Comparison of ENCODE assay signal across 17 cellular contexts in genomic region chr13:77543711-77544110, GRCh38. TPM values are rescaled to one million over a fixed set of nuclear protein-coding genes. Genes with fewer than 3 reads are reported as not detected.
DNase-seq lines count a peak whose midpoint lies in the region; ATAC-seq, FAIRE-seq and TF ChIP-seq lines count a peak whose summit lies in the region.
"Had no signal": no experiment of that assay in that cellular context is flagged by ENCODE, and none has a peak within 500 bp of the region (broad histone marks: within the 10 kb centered on the region; RNA-seq: fewer than 3 reads in every experiment).

No MANE protein-coding gene starts in this region.

- WGBS in A549 (ENCODE audit: missing lambda C conversion rate) = 72% methylated on average over 8 of the region's 8 CpGs
- 50% methylated on average over 8 of the region's 8 CpGs for WGBS in right lobe of liver (ENCODE audit: insufficient coverage, low coverage, low lambda C conversion rate, missing lambda C conversion rate)

- H3K27ac ChIP-seq in A549 (no peak overlapping the region), PC-9 (0 out of 2 replicates have a peak overlapping the region, but pooled peaks have one; percentile 3), substantia nigra (ENCODE audit: low read depth, low read length, poor library complexity, severe bottlenecking) (no peak overlapping the region), right lobe of liver (no peak overlapping the region), coronary artery (no peak overlapping the region)
- H3K27ac ChIP-seq: 22Rv1; BLaER1 treated with 17β-estradiol and CSF1 and Interleukin-3, amounts not matched to agents 10 nM and 100 nM; HL-60 had no signal

- H3K27me3 ChIP-seq in PC-9 (ENCODE audit: insufficient read depth, low read depth) (no peaks in the 10 kb centered on the region), bronchial epithelial cell (ENCODE audit: control insufficient read depth, insufficient read depth, low read length) (no peaks in the 10 kb centered on the region), right lobe of liver (no peaks in the 10 kb centered on the region)
- H3K27me3 ChIP-seq: BLaER1 treated with 17β-estradiol and CSF1 and Interleukin-3, amounts not matched to agents 10 nM and 100 nM had no signal

- H3K36me3 Mint-ChIP-seq in nephron (ENCODE audit: low read depth) = no peaks in the 10 kb centered on the region
- H3K36me3 Mint-ChIP-seq: CD4-positive, CD25-positive, alpha-beta regulatory T cell had no signal

- H3K27ac Mint-ChIP-seq in nephron = peak overlapping the region in 2 of 3 experiments; percentile 79 to 84

- peaks cover 27% of the 10 kb centered on the region for H3K79me2 ChIP-seq in PC-9 (ENCODE audit: low read depth)

- no peaks in the 10 kb centered on the region for H3K9me3 Mint-ChIP-seq in nephron

- H3K9me2 ChIP-seq in PC-9 (ENCODE audit: insufficient read depth) = no peaks in the 10 kb centered on the region

- DNase-seq in A549 (ENCODE audit: low read depth in 1 of 2, low spot score in 1 of 2) (no peak), PC-9 (no peak), bronchial epithelial cell (ENCODE audit: low read depth) (peak; percentile 33), amniotic stem cell (lab: John Stamatoyannopoulos, UW) (no peak), substantia nigra (lab: John Stamatoyannopoulos, UW) (no peak), right lobe of liver (no peak), coronary artery (ENCODE audit: low spot score) (no peak)
- DNase-seq: AML-193; CD4-positive, CD25-positive, alpha-beta regulatory T cell; DMS53; GF-D8 had no signal

- H3K4me1 Mint-ChIP-seq in nephron = peaks cover 40% of the 10 kb centered on the region
- H3K4me1 Mint-ChIP-seq: CD4-positive, CD25-positive, alpha-beta regulatory T cell had no signal

- ATAC-seq in A549 (no peak), right lobe of liver (no peak)
- ATAC-seq: HCT116 had no signal

- peaks cover 6% of the 10 kb centered on the region; the same call in 1 of the 3 replicates for H3K4me1 ChIP-seq in A549
- peaks cover 14% of the 10 kb centered on the region for H3K4me1 ChIP-seq in PC-9 (replicated peaks; ENCODE audit: insufficient read depth)
- no peaks in the 10 kb centered on the region for H3K4me1 ChIP-seq in right lobe of liver

- no peak for TF ChIP-seq RAD21 in A549 (conservative IDR thresholded peaks at IDR 0.05 in 1 of 2, IDR thresholded peaks at IDR 0.05 in 1 of 2)

- H3K4me2 ChIP-seq in A549 = 0 out of 3 replicates have a peak overlapping the region, but pooled peaks have one; percentile 34
- H3K4me2 ChIP-seq in PC-9 = no peak overlapping the region

- no TSS peak for BruUV-seq in PC-9 (replicated peaks; lab: Mats Ljungman, UMichigan)

- no peak overlapping the region for H2AFZ ChIP-seq in PC-9

- H3K36me3 ChIP-seq in PC-9 (ENCODE audit: low read depth) = peaks cover 4% of the 10 kb centered on the region; the same call in 1 of the 2 replicates
- no peaks in the 10 kb centered on the region for H3K36me3 ChIP-seq in bronchial epithelial cell (ENCODE audit: control insufficient read depth, insufficient read depth, low read length)
- no peaks in the 10 kb centered on the region for H3K36me3 ChIP-seq in right lobe of liver
- H3K36me3 ChIP-seq: BLaER1 treated with 17β-estradiol and CSF1 and Interleukin-3, amounts not matched to agents 10 nM and 100 nM had no signal

- TF ChIP-seq POLR2A in A549 (IDR thresholded peaks at IDR 0.05; ENCODE audit: low read length) = no peak
- TF ChIP-seq POLR2A in right lobe of liver (IDR thresholded peaks at IDR 0.05) = no peak

- H3K9me3 ChIP-seq in A549 (no peaks in the 10 kb centered on the region), PC-9 (ENCODE audit: insufficient read depth, low read depth) (no peaks in the 10 kb centered on the region), right lobe of liver (no peaks in the 10 kb centered on the region)
- H3K9me3 ChIP-seq: BLaER1 treated with 17β-estradiol and CSF1 and Interleukin-3, amounts not matched to agents 10 nM and 100 nM had no signal

- TF ChIP-seq EP300 in A549 (IDR thresholded peaks at IDR 0.05) = no peak

- intact Hi-C loops in PC-9 (cut with micrococcal nuclease; ENCODE audit: unreplicated experiment) = no loop called here
- intact Hi-C loops in right lobe of liver (cut with DNase I) = no loop called here

- TF ChIP-seq CTCF in A549 (IDR thresholded peaks at IDR 0.05) (no peak), PC-9 (conservative IDR thresholded peaks at IDR 0.05) (no peak), bronchial epithelial cell (IDR thresholded peaks at IDR 0.05; ENCODE audit: insufficient read depth, low read length, severe bottlenecking) (no peak), nephron (IDR thresholded peaks at IDR 0.05; ENCODE audit: unreplicated experiment in 3 of 3) (no peak), right lobe of liver (IDR thresholded peaks at IDR 0.05) (no peak), coronary artery (IDR thresholded peaks at IDR 0.05) (no peak)

- FAIRE-seq in A549 (lab: Jason Lieb, UNC) (no peak), bronchial epithelial cell (lab: Jason Lieb, UNC) (no peak)
- FAIRE-seq: H54 had no signal

- H4K20me1 ChIP-seq in PC-9 (ENCODE audit: insufficient read depth) = no peaks in the 10 kb centered on the region
- H4K20me1 ChIP-seq: BLaER1 treated with 17β-estradiol and CSF1 and Interleukin-3, amounts not matched to agents 10 nM and 100 nM had no signal

- H3F3A ChIP-seq in PC-9 (ENCODE audit: insufficient read depth, low read depth) = peaks cover 3% of the 10 kb centered on the region; the same call in 1 of the 2 replicates

- POLR2A ChIA-PET in A549 (lab: Yijun Ruan, JAX) = no interaction called here
- POLR2A ChIA-PET in PC-9 (lab: Charles Lee; ENCODE audit: unreplicated experiment) = no interaction called here

- H3K4me3 ChIP-seq in A549 (no peak overlapping the region), PC-9 (no peak overlapping the region), bronchial epithelial cell (ENCODE audit: low read depth, low read length) (no peak overlapping the region), right lobe of liver (no peak overlapping the region), coronary artery (no peak overlapping the region)
- H3K4me3 ChIP-seq: BLaER1 treated with 17β-estradiol and CSF1 and Interleukin-3, amounts not matched to agents 10 nM and 100 nM had no signal

- no peak overlapping the region for H3K4me3 Mint-ChIP-seq in nephron
- H3K4me3 Mint-ChIP-seq: CD4-positive, CD25-positive, alpha-beta regulatory T cell had no signal

- peaks cover 3% of the 10 kb centered on the region for H3K27me3 Mint-ChIP-seq in nephron (ENCODE audit: low read depth)

- CTCF ChIA-PET in A549 (lab: Yijun Ruan, JAX) (no interaction called here), PC-9 (lab: Charles Lee) (interaction anchor here (1.1 kb wide), 1 partner anchor 21 kb away, joined by 3 read pairs; no protein-coding TSS in a partner anchor)

TF ChIP-seq in A549, 52 proteins besides CTCF, POLR2A, EP300 and RAD21:
- TF ChIP-seq FOSL2 (IDR thresholded peaks at IDR 0.05) = no peak
- no peak for TF ChIP-seq FOSL2 (CRISPR knock-in tag; IDR thresholded peaks at IDR 0.05)
- TF ChIP-seq NPAS2 (CRISPR knock-in tag; IDR thresholded peaks at IDR 0.05; ENCODE audit: borderline replicate concordance) = no peak
- TF ChIP-seq HOXB5 (CRISPR knock-in tag; IDR thresholded peaks at IDR 0.05) = no peak
- no peak for TF ChIP-seq USF2 (IDR thresholded peaks at IDR 0.05)
- TF ChIP-seq ESRRA (IDR thresholded peaks at IDR 0.05; ENCODE audit: borderline replicate concordance, low read length) = no peak
- no peak for TF ChIP-seq GATA3 (IDR thresholded peaks at IDR 0.05; ENCODE audit: borderline replicate concordance)
- TF ChIP-seq SMC3 (IDR thresholded peaks at IDR 0.05) = no peak
- TF ChIP-seq HOXA7 (CRISPR knock-in tag; IDR thresholded peaks at IDR 0.05) = no peak
- TF ChIP-seq JUN (IDR thresholded peaks at IDR 0.05) = no peak
- TF ChIP-seq PHF8 (IDR thresholded peaks at IDR 0.05; ENCODE audit: borderline replicate concordance, low read depth) = no peak
- no peak for TF ChIP-seq E2F6 (IDR thresholded peaks at IDR 0.05; ENCODE audit: borderline replicate concordance, low read depth)
- no peak for TF ChIP-seq NR3C1 (IDR thresholded peaks at IDR 0.05)
- no peak for TF ChIP-seq RCOR1 (IDR thresholded peaks at IDR 0.05; ENCODE audit: low read depth, low read length)
- TF ChIP-seq JUNB (IDR thresholded peaks at IDR 0.05) = no peak
- no peak for TF ChIP-seq HES2 (IDR thresholded peaks at IDR 0.05)

RNA-seq across cellular contexts. Expression of gene SCEL, which starts 8.2 kb away (rescaled TPM):
- polyA plus RNA-seq in A549 (2011; rRNA removed) (1.0 and 1.4 TPM in 2 replicates), A549 (2017; fragmentation: RNase III; extraction: RNeasy Plus Mini Kit Qiagen cat#74134 plus additional on column Dnase treatment) (0.06 to 0.17 TPM (median 0.17 TPM) in 3 replicates)
- 0.06 and 0.13 TPM in 2 replicates for polyA plus RNA-seq in A549 (2012; cell fraction: cytosol; rRNA removed)
- 0.07 and 0.11 TPM in 2 replicates for polyA plus RNA-seq in A549 (2012; cell fraction: nucleus; rRNA removed)
- polyA minus RNA-seq in A549 (2011; rRNA and poly(A)+ RNA removed) = 0.24 and 0.58 TPM in 2 replicates
- total RNA-seq in PC-9 (2021) (19.5 and 32.5 TPM in 2 replicates), bronchial epithelial cell (60.8 and 185 TPM in 2 replicates), right lobe of liver (not detected)
- total RNA-seq: CD4-positive, CD25-positive, alpha-beta regulatory T cell had no signal
- polyA plus RNA-seq: CD4-positive, CD25-positive, alpha-beta regulatory T cell had no signal

Comparison
In these comparisons a context has a peak if more than half of its experiments do, and no peak if none do; other contexts are left out.
1. RNA of gene SCEL, which starts 8.2 kb away (total RNA-seq): 60.8 to 185 TPM in bronchial epithelial cell and 19.5 to 32.5 TPM in PC-9; not detected in right lobe of liver; every median in the first group is over 10 times any median in the second.